ENCODE assay signal across 14 cellular contexts in genomic region chr5:134142088-134142487, GRCh38. TPM values are rescaled to one million over a fixed set of nuclear protein-coding genes. Genes with fewer than 3 reads are reported as not detected.
A peak's percentile ranks its signal among the peaks of the same experiment; 100 is the strongest.
DNase-seq lines count a peak whose midpoint lies in the region; ATAC-seq and TF ChIP-seq lines count a peak whose summit lies in the region.
"Had no signal": no experiment of that assay in that cellular context is flagged by ENCODE, and none has a peak within 500 bp of the region (broad histone marks: within the 10 kb centered on the region; RNA-seq: fewer than 3 reads in every experiment).

No MANE protein-coding gene starts in this region.

- H3K27ac ChIP-seq in CD4-positive, CD25-positive, alpha-beta regulatory T cell (ENCODE audit: insufficient read depth, low read length, poor library complexity, severe bottlenecking), result no peak overlapping the region
- no peak overlapping the region for H3K27ac ChIP-seq in DND-41 (ENCODE audit: low read length)
- H3K27ac ChIP-seq in breast epithelium, result peak overlapping the region in 1 of 2 donors; percentile 8
- no peak overlapping the region for H3K27ac ChIP-seq in PC-9
- H3K27ac ChIP-seq: epithelial cell of prostate had no signal

- H3K27ac Mint-ChIP-seq in CD4-positive, CD25-positive, alpha-beta regulatory T cell, result peak overlapping the region; percentile 66 to 78 (median 76)
- peak overlapping the region; percentile 43 for H3K27ac Mint-ChIP-seq in mesothelial cell of epicardium

- no peak overlapping the region for H3K4me3 Mint-ChIP-seq in CD4-positive, CD25-positive, alpha-beta regulatory T cell
- H3K4me3 Mint-ChIP-seq in mesothelial cell of epicardium, result no peak overlapping the region

- H3K27me3 Mint-ChIP-seq in CD4-positive, CD25-positive, alpha-beta regulatory T cell, result no peaks in the 10 kb centered on the region
- no peaks in the 10 kb centered on the region for H3K27me3 Mint-ChIP-seq in mesothelial cell of epicardium (ENCODE audit: low read depth)

- DNase-seq in CD4-positive, CD25-positive, alpha-beta regulatory T cell, result no peak
- DNase-seq in DND-41 (peak; percentile 4), breast epithelium (ENCODE audit: low spot score in 2 of 2) (peak; percentile 17 to 30), mesothelial cell of epicardium (ENCODE audit: low spot score in 2 of 2, unreplicated experiment in 2 of 2) (peak in 1 of 2 experiments; percentile 34), T1000 (lab: John Stamatoyannopoulos, UW) (no peak), PC-9 (no peak)
- DNase-seq: amniotic stem cell, BE2C, NCI-H2081 treated with DMSO at 0.1 percent for 48 hours, NCI-H526 treated with DMSO at 0.1 percent for 48 hours had no signal

- H3K4me2 ChIP-seq in DND-41 (ENCODE audit: insufficient read depth, low read length), result no peak overlapping the region
- H3K4me2 ChIP-seq in PC-9, result no peak overlapping the region

- CTCF ChIA-PET in PC-9 (lab: Charles Lee), result no interaction called here

- H3K4me3 ChIP-seq in CD4-positive, CD25-positive, alpha-beta regulatory T cell (ENCODE audit: low read depth, low read length), result no peak overlapping the region
- no peak overlapping the region for H3K4me3 ChIP-seq in DND-41 (ENCODE audit: low read depth in 1 of 2, low read length in 2 of 2)
- no peak overlapping the region for H3K4me3 ChIP-seq in breast epithelium
- H3K4me3 ChIP-seq in PC-9, result no peak overlapping the region

- TF ChIP-seq CTCF in DND-41 (IDR thresholded peaks at IDR 0.05; ENCODE audit: borderline replicate concordance, extremely low read depth, low read length, poor library complexity, severe bottlenecking) (no peak), breast epithelium (IDR thresholded peaks at IDR 0.05) (no peak), mesothelial cell of epicardium (IDR thresholded peaks at IDR 0.05; ENCODE audit: unreplicated experiment) (no peak), PC-9 (conservative IDR thresholded peaks at IDR 0.05) (no peak)

- H2AFZ ChIP-seq in DND-41 (ENCODE audit: low read depth, low read length), result no peak overlapping the region
- H2AFZ ChIP-seq in PC-9, result no peak overlapping the region

- peaks cover 46% of the 10 kb centered on the region for H3K4me1 ChIP-seq in CD4-positive, CD25-positive, alpha-beta regulatory T cell (ENCODE audit: control insufficient read depth, insufficient read depth, low read length, poor library complexity, severe bottlenecking)
- H3K4me1 ChIP-seq in DND-41 (ENCODE audit: insufficient read depth, low read length) (peaks cover 9% of the 10 kb centered on the region; the same call in 1 of the 2 replicates), breast epithelium (peaks cover 2 to 6% of the 10 kb centered on the region in 2 donors), PC-9 (replicated peaks; ENCODE audit: insufficient read depth) (peaks cover 21% of the 10 kb centered on the region)

- no peak overlapping the region for H3K9ac ChIP-seq in DND-41 (ENCODE audit: low read depth, low read length)

- H3K4me1 Mint-ChIP-seq in CD4-positive, CD25-positive, alpha-beta regulatory T cell, result peaks cover 4 to 82% (median 24%) of the 10 kb centered on the region in 4 donors
- peaks cover 18% of the 10 kb centered on the region for H3K4me1 Mint-ChIP-seq in mesothelial cell of epicardium

- H3K9me3 Mint-ChIP-seq in CD4-positive, CD25-positive, alpha-beta regulatory T cell, result no peaks in the 10 kb centered on the region
- no peaks in the 10 kb centered on the region for H3K9me3 Mint-ChIP-seq in mesothelial cell of epicardium

- TF ChIP-seq POLR2A in breast epithelium (IDR thresholded peaks at IDR 0.05), result no peak

- peaks cover 55% of the 10 kb centered on the region for H3K36me3 Mint-ChIP-seq in CD4-positive, CD25-positive, alpha-beta regulatory T cell
- peaks cover under 1% of the 10 kb centered on the region for H3K36me3 Mint-ChIP-seq in mesothelial cell of epicardium

- peaks cover 89% of the 10 kb centered on the region for H4K20me1 ChIP-seq in DND-41 (ENCODE audit: insufficient read depth, low read length)
- H4K20me1 ChIP-seq in PC-9 (ENCODE audit: insufficient read depth), result peaks cover 38% of the 10 kb centered on the region

- peaks cover 87% of the 10 kb centered on the region for H3K36me3 ChIP-seq in CD4-positive, CD25-positive, alpha-beta regulatory T cell (ENCODE audit: control insufficient read depth, insufficient read depth, low read length)
- peaks cover 92% of the 10 kb centered on the region for H3K36me3 ChIP-seq in DND-41 (ENCODE audit: insufficient read depth, low read length)
- H3K36me3 ChIP-seq in breast epithelium, result no peaks in the 10 kb centered on the region
- H3K36me3 ChIP-seq in PC-9 (ENCODE audit: low read depth), result 0 out of 2 replicates have a peak, but pooled peaks cover 11% of the 10 kb centered on the region

- peaks cover 40% of the 10 kb centered on the region for H3F3A ChIP-seq in PC-9 (ENCODE audit: insufficient read depth, low read depth)

- H3K79me2 ChIP-seq in DND-41 (ENCODE audit: insufficient read depth, low read length) (peaks cover 51% of the 10 kb centered on the region), PC-9 (ENCODE audit: low read depth) (peaks cover 15% of the 10 kb centered on the region; the same call in 1 of the 2 replicates)

- no peaks in the 10 kb centered on the region for H3K9me2 ChIP-seq in PC-9 (ENCODE audit: insufficient read depth)

- POLR2A ChIA-PET in PC-9 (lab: Charles Lee; ENCODE audit: unreplicated experiment), result no interaction called here

- ATAC-seq in CD4-positive, CD25-positive, alpha-beta regulatory T cell (ENCODE audit: low read depth in 2 of 2), result no peak
- ATAC-seq in DND-41 (ENCODE audit: insufficient read depth, low read depth), result no peak
- ATAC-seq in HG02870 (IDR thresholded peaks at IDR 0.05; ENCODE audit: unreplicated experiment), result no peak
- no peak for ATAC-seq in HG03097 (IDR thresholded peaks at IDR 0.05; ENCODE audit: low FRiP score, unreplicated experiment)
- ATAC-seq: Panc1 had no signal

- no peaks in the 10 kb centered on the region for H3K27me3 ChIP-seq in CD4-positive, CD25-positive, alpha-beta regulatory T cell (ENCODE audit: control insufficient read depth, insufficient read depth, low read length)
- no peaks in the 10 kb centered on the region for H3K27me3 ChIP-seq in DND-41 (ENCODE audit: insufficient read depth, low read length, poor library complexity)
- no peaks in the 10 kb centered on the region for H3K27me3 ChIP-seq in breast epithelium
- H3K27me3 ChIP-seq in PC-9 (ENCODE audit: insufficient read depth, low read depth), result no peaks in the 10 kb centered on the region
- H3K27me3 ChIP-seq: BE2C had no signal

- H3K9me3 ChIP-seq in CD4-positive, CD25-positive, alpha-beta regulatory T cell (ENCODE audit: control insufficient read depth in 2 of 2, low read length in 2 of 2), result no peaks in the 10 kb centered on the region
- H3K9me3 ChIP-seq in DND-41 (ENCODE audit: insufficient read depth, low read length, severe bottlenecking) (no peaks in the 10 kb centered on the region), breast epithelium (no peaks in the 10 kb centered on the region), PC-9 (ENCODE audit: insufficient read depth, low read depth) (no peaks in the 10 kb centered on the region)
- H3K9me3 ChIP-seq: BE2C had no signal

- intact Hi-C loops in breast epithelium (cut with DNase I; ENCODE audit: low total_unique reads), result no loop called here
- intact Hi-C loops in PC-9 (cut with micrococcal nuclease; ENCODE audit: unreplicated experiment), result loop anchor here (5.0 kb wide), 1 partner anchor 1030 kb away; no protein-coding TSS in a partner anchor

- BruUV-seq in PC-9 (replicated peaks; lab: Mats Ljungman, UMichigan), result no TSS peak

RNA-seq across cellular contexts. Expression of gene TCF7, which starts 27.6 kb away (rescaled TPM):
- 234 TPM for total RNA-seq in CD4-positive, CD25-positive, alpha-beta regulatory T cell
- polyA plus RNA-seq in CD4-positive, CD25-positive, alpha-beta regulatory T cell, result 100 to 1,000 TPM in 1 of 4 donors, 10 to 100 TPM in 3; 55.4 to 118 (median 79.9) TPM
- total RNA-seq in breast epithelium, result 1 to 10 TPM; 2.1 to 8.0 (median 6.6) TPM
- 7.5 to 9.0 TPM (median 8.0 TPM) in 3 replicates for total RNA-seq in mesothelial cell of epicardium
- total RNA-seq in PC-9 (2021), result 8.9 and 13.0 TPM in 2 replicates

RNA-seq across cellular contexts. Expression of gene SKP1, which starts 34.7 kb away (rescaled TPM):
- 310 TPM for total RNA-seq in CD4-positive, CD25-positive, alpha-beta regulatory T cell
- 1,000 to 10,000 TPM; 1,181 to 1,272 (median 1,236) TPM for polyA plus RNA-seq in CD4-positive, CD25-positive, alpha-beta regulatory T cell
- total RNA-seq in breast epithelium (100 to 1,000 TPM; 158 to 291 (median 259) TPM), mesothelial cell of epicardium (342 to 352 TPM (median 344 TPM) in 3 replicates), PC-9 (2021) (335 and 409 TPM in 2 replicates)

Comparison
In these comparisons a context has a peak if more than half of its experiments do, and no peak if none do; other contexts are left out.
1. DNase-seq: peak in DND-41 (single experiment) and breast epithelium (2 of 2); none in CD4-positive, CD25-positive, alpha-beta regulatory T cell (0 of 3), T1000 (single experiment) and PC-9 (0 of 2).
2. RNA of gene TCF7, which starts 27.6 kb away (total RNA-seq): 234 TPM in CD4-positive, CD25-positive, alpha-beta regulatory T cell (single experiment); 8.9 to 13.0 TPM in PC-9, 7.5 to 9.0 TPM in mesothelial cell of epicardium and 2.1 to 8.0 TPM in breast epithelium; every median in the first group is over 10 times any median in the second.